Comparison of ENCODE assay signal across 25 cellular contexts in the genomic region with DNA sequence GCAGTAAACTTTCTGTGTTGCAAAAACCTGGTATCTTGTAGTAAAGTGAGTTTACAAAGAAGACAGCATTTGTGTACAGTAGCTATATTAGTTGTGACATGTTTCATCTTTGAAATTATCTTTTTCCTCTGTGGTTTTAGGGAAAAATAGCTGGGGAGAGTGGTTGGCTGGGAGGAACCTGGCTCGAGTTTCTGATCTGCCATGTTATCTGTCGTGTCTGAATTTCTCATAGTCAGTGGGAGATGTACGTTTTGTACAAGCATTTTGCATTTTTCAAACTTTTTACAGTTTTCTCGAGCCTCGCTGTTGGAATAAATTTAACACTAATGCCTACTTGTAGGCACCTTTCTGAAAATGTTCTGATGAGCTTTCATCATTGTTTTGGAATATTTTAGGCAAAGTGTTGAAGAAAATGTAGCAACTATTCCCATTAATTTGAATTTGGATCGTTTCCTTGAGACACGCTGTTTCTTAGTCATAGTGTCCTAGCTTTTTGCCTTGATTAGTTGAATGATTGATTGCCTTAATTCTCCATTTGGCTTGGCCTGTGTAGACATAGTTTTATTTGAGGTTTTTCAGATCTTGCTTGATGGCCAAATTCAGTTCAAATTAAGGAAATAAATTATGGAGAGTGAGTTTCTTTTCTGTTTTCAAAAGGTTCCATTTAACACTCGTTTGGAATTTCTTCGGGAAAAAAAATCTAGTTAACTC.
A peak's percentile ranks its signal among the peaks of the same experiment; 100 is the strongest.
DNase-seq lines count a peak whose midpoint lies in the region; ATAC-seq, FAIRE-seq and TF ChIP-seq lines count a peak whose summit lies in the region.
"Had no signal": no experiment of that assay in that cellular context is flagged by ENCODE, and none has a peak within 500 bp of the region (broad histone marks: within the 10 kb centered on the region; RNA-seq: fewer than 3 reads in every experiment).

No MANE protein-coding gene starts in this region.

- DNase-seq in WTC11 (ENCODE audit: low spot score) = no peak
- DNase-seq in fibroblast of the aortic adventitia (ENCODE audit: low read depth) = peak; percentile 74
- no peak for DNase-seq in pancreas
- DNase-seq in type B pancreatic cell (ENCODE audit: extremely low spot score, unreplicated experiment) = no peak
- no peak for DNase-seq in stimulated activated naive CD8-positive, alpha-beta T cell treated with anti-CD3 and anti-CD28 coated beads, Interleukin-15, amount 100 ng/mL, for 72 hours
- DNase-seq: activated CD4-positive, alpha-beta T cell treated with anti-CD3 and anti-CD28 coated beads, Interleukin-2, amount 10 ng/mL, durations not matched to agents 24 days and 14 days; activated naive CD4-positive, alpha-beta T cell treated with Interleukin-2 at 50 U/mL for 16 hours; activated T-cell treated with anti-CD3 and anti-CD28 coated beads, Interleukin-2, amount 50 U/mL, for 4 hours; AML-193; amygdala; CD8-positive, alpha-beta memory T cell; glutamatergic neuron; kidney; lower lobe of right lung; MV-4-11; NCI-H1694; NCI-H2171 treated with DMSO at 0.1 percent for 48 hours; NCI-H69; stimulated activated CD4-positive, alpha-beta T cell treated with anti-CD3 and anti-CD28 coated beads, Interleukin-1b, Interleukin-23, amount 100 ng/mL, for 48 hours; T-helper 2 cell had no signal

- H3K36me3 Mint-ChIP-seq in WTC11 (no peaks in the 10 kb centered on the region; the same call in 1 of the 2 replicates), type B pancreatic cell (peaks cover 9% of the 10 kb centered on the region)

- H3K27ac Mint-ChIP-seq in WTC11 = peak overlapping the region; percentile 78; the same call in 1 of the 2 replicates
- H3K27ac Mint-ChIP-seq in type B pancreatic cell = no peak overlapping the region
- H3K27ac Mint-ChIP-seq in stimulated activated naive CD8-positive, alpha-beta T cell treated with anti-CD3 and anti-CD28 coated beads, Interleukin-15, amount 100 ng/mL, for 72 hours = no peak overlapping the region
- H3K27ac Mint-ChIP-seq: activated CD4-positive, alpha-beta T cell treated with anti-CD3 and anti-CD28 coated beads, Interleukin-2, amount 10 ng/mL, durations not matched to agents 24 days and 14 days; dendritic cell treated with granulocyte-macrophage colony-stimulating factor and Interleukin-4, amounts not matched to agents 40 ng/mL and 50 ng/mL, for 4 days had no signal

- H3K36me3 ChIP-seq in pancreas = no peaks in the 10 kb centered on the region
- H3K36me3 ChIP-seq: lower lobe of right lung had no signal

- 56 to 61% methylated on average over 9 of the region's 9 CpGs for WGBS in pancreas, 2 donors

- POLR2A ChIA-PET in WTC11 (lab: Charles Lee) = no interaction called here

- H3K9me3 Mint-ChIP-seq in WTC11 (peaks cover 8% of the 10 kb centered on the region), type B pancreatic cell (peaks cover 6% of the 10 kb centered on the region)
- H3K9me3 Mint-ChIP-seq in stimulated activated naive CD8-positive, alpha-beta T cell treated with anti-CD3 and anti-CD28 coated beads, Interleukin-15, amount 100 ng/mL, for 72 hours = peaks cover 6 to 8% of the 10 kb centered on the region in 2 donors
- H3K9me3 Mint-ChIP-seq: CD8-positive, alpha-beta memory T cell; dendritic cell treated with granulocyte-macrophage colony-stimulating factor and Interleukin-4, amounts not matched to agents 40 ng/mL and 50 ng/mL, for 4 days had no signal

- TF ChIP-seq CTCF in WTC11 (IDR thresholded peaks at IDR 0.05) = no peak
- TF ChIP-seq CTCF in fibroblast of the aortic adventitia (IDR thresholded peaks at IDR 0.05; ENCODE audit: insufficient read depth, low read length) = no peak
- TF ChIP-seq CTCF in pancreas (IDR thresholded peaks at IDR 0.05) = no peak
- TF ChIP-seq CTCF in type B pancreatic cell (conservative IDR thresholded peaks at IDR 0.05) = no peak

- H3K4me3 Mint-ChIP-seq in WTC11 (no peak overlapping the region), type B pancreatic cell (no peak overlapping the region)
- H3K4me3 Mint-ChIP-seq in stimulated activated naive CD8-positive, alpha-beta T cell treated with anti-CD3 and anti-CD28 coated beads, Interleukin-15, amount 100 ng/mL, for 72 hours = no peak overlapping the region
- H3K4me3 Mint-ChIP-seq: activated CD4-positive, alpha-beta T cell treated with anti-CD3 and anti-CD28 coated beads, Interleukin-2, amount 10 ng/mL, durations not matched to agents 24 days and 14 days; activated T-cell treated with anti-CD3 and anti-CD28 coated beads, Interleukin-2, amount 50 U/mL, for 4 hours; CD8-positive, alpha-beta memory T cell; dendritic cell treated with granulocyte-macrophage colony-stimulating factor and Interleukin-4, amounts not matched to agents 40 ng/mL and 50 ng/mL, for 4 days had no signal

- H3K9me3 ChIP-seq in pancreas = no peaks in the 10 kb centered on the region
- H3K9me3 ChIP-seq: lower lobe of right lung had no signal

- H3K4me3 ChIP-seq in fibroblast of the aortic adventitia (ENCODE audit: low read depth, low read length) (no peak overlapping the region), pancreas (no peak overlapping the region)
- H3K4me3 ChIP-seq: lower lobe of right lung, skin epidermis had no signal

- CTCF ChIA-PET in WTC11 (lab: Charles Lee) = no interaction called here

- peaks cover 0 to 5% (median 5%) of the 10 kb centered on the region in 3 donors for H3K4me1 ChIP-seq in pancreas

- H3K4me1 Mint-ChIP-seq in WTC11 = no peaks in the 10 kb centered on the region
- H3K4me1 Mint-ChIP-seq in type B pancreatic cell (ENCODE audit: unreplicated experiment) = peaks cover 12% of the 10 kb centered on the region
- peaks cover 46% of the 10 kb centered on the region for H3K4me1 Mint-ChIP-seq in stimulated activated naive CD8-positive, alpha-beta T cell treated with anti-CD3 and anti-CD28 coated beads, Interleukin-15, amount 100 ng/mL, for 72 hours

- H3K27me3 Mint-ChIP-seq in WTC11 (ENCODE audit: low read depth) = no peaks in the 10 kb centered on the region
- no peaks in the 10 kb centered on the region for H3K27me3 Mint-ChIP-seq in type B pancreatic cell
- no peaks in the 10 kb centered on the region for H3K27me3 Mint-ChIP-seq in stimulated activated naive CD8-positive, alpha-beta T cell treated with anti-CD3 and anti-CD28 coated beads, Interleukin-15, amount 100 ng/mL, for 72 hours
- H3K27me3 Mint-ChIP-seq: CD8-positive, alpha-beta memory T cell; dendritic cell treated with granulocyte-macrophage colony-stimulating factor and Interleukin-4, amounts not matched to agents 40 ng/mL and 50 ng/mL, for 4 days had no signal

- no peak overlapping the region for H3K27ac ChIP-seq in pancreas
- H3K27ac ChIP-seq: lower lobe of right lung had no signal

- ATAC-seq in WTC11 = no peak
- ATAC-seq in pancreas = peak in 3 of 4 donors; percentile 20 to 38 (median 33)
- no peak for ATAC-seq in HG03045 (IDR thresholded peaks at IDR 0.05; ENCODE audit: unreplicated experiment)
- no peak for ATAC-seq in HG02870 (IDR thresholded peaks at IDR 0.05; ENCODE audit: unreplicated experiment)
- ATAC-seq in stimulated activated naive CD8-positive, alpha-beta T cell treated with anti-CD3 and anti-CD28 coated beads, Interleukin-15, amount 100 ng/mL, for 72 hours = no peak
- ATAC-seq: activated T-cell treated with anti-CD3 and anti-CD28 coated beads, Interleukin-2, amount 50 U/mL, for 4 hours; lower lobe of right lung had no signal

- FAIRE-seq in pancreas (lab: Jason Lieb, UNC) = no peak
- FAIRE-seq: H1, kidney had no signal

- intact Hi-C loops in pancreas (cut with DNase I) = no loop called here

- H3K27me3 ChIP-seq in pancreas = no peaks in the 10 kb centered on the region

TF ChIP-seq in WTC11, 78 proteins besides CTCF, POLR2A, EP300 and RAD21:
- TF ChIP-seq NFE2L1 (CRISPR knock-in tag; IDR thresholded peaks at IDR 0.05) = no peak

Comparison
In these comparisons a context has a peak if more than half of its experiments do, and no peak if none do; other contexts are left out.
1. ATAC-seq: peak in pancreas (3 of 4); none in WTC11 (single experiment), HG03045 (single experiment), HG02870 (single experiment) and stimulated activated naive CD8-positive, alpha-beta T cell treated with anti-CD3 and anti-CD28 coated beads, Interleukin-15, amount 100 ng/mL, for 72 hours (single experiment).